8 cellular contexts compared by ENCODE assay signal in genomic region chr11:64878494-64879225, GRCh38. TPM values are rescaled to one million over a fixed set of nuclear protein-coding genes. Genes with fewer than 3 reads are reported as not detected.
DNase-seq lines count a peak whose midpoint lies in the region; ATAC-seq and TF ChIP-seq lines count a peak whose summit lies in the region.

EHD1 (minus strand) TSS chr11:64878621; CDS start chr11:64878464, 157 bp downstream.

- POLR2A ChIA-PET in WTC11 (lab: Charles Lee) = interaction anchor here (0.6 to 2.4 kb wide), 5 partner anchors 10 to 316 kb away, joined by 3 to 10 read pairs (median 3); no protein-coding TSS in a partner anchor

- CTCF ChIA-PET in WTC11 (lab: Charles Lee) = interaction anchor here (0.7 to 22.9 kb wide), 8 partner anchors 10 to 57 kb away, joined by 3 to 372 read pairs (median 8); partner anchors contain the start of gene CDC42BPG

- DNase-seq in AG08396 (ENCODE audit: low spot score) (peak; percentile 100), NCI-H2227 treated with DMSO at 0.1 percent for 48 hours (lab: John Stamatoyannopoulos, UW) (peak; percentile 96), WTC11 (ENCODE audit: low spot score) (peak; percentile 99), cardiac fibroblast (ENCODE audit: low read depth in 2 of 2) (peak; percentile 98), immature natural killer cell (peak; percentile 100), spleen (peak; percentile 100)

- H3K27ac Mint-ChIP-seq in WTC11 = peak within 1 kb of the TSS; percentile 92
- peak within 1 kb of the TSS; percentile 97 to 99 (median 98) for H3K27ac Mint-ChIP-seq in immature natural killer cell

- no peak for TF ChIP-seq CTCF in WTC11 (IDR thresholded peaks at IDR 0.05)
- peak; percentile 41 for TF ChIP-seq CTCF in cardiac fibroblast (IDR thresholded peaks at IDR 0.05; ENCODE audit: low read depth, low read length)
- peak in 10 of 11 experiments; percentile 21 to 82 (median 60) for TF ChIP-seq CTCF in spleen (IDR thresholded peaks at IDR 0.05 in 8 of 11, conservative IDR thresholded peaks at IDR 0.05 in 3 of 11)

- intact Hi-C loops in spleen (cut with DNase I; ENCODE audit: low total_unique reads) = no loop called here

- H3K4me1 Mint-ChIP-seq in WTC11 (peaks cover 20% of the 10 kb centered on the region), immature natural killer cell (peaks cover 66 to 68% of the 10 kb centered on the region in 2 donors)

- H3K27me3 Mint-ChIP-seq in WTC11 (ENCODE audit: low read depth) = peaks cover 7% of the 10 kb centered on the region
- H3K27me3 Mint-ChIP-seq in immature natural killer cell (ENCODE audit: low read depth in 3 of 3) = peaks cover 24 to 36% (median 34%) of the 10 kb centered on the region in 3 donors

- H3K4me3 Mint-ChIP-seq in WTC11 (peak within 1 kb of the TSS; percentile 98), immature natural killer cell (peak within 1 kb of the TSS; percentile 93 to 99 (median 98))

- WGBS in spleen, 5 donors = 0 to 1% (median 1%) methylated on average over 14 to 75 of the region's 75 CpGs

- H3K9me3 Mint-ChIP-seq in WTC11 = no peaks in the 10 kb centered on the region
- no peaks in the 10 kb centered on the region for H3K9me3 Mint-ChIP-seq in immature natural killer cell

- TF ChIP-seq POLR2A in spleen (IDR thresholded peaks at IDR 0.05) = peak; percentile 96 to 100 (median 98)

- H3K4me3 ChIP-seq in cardiac fibroblast (replicated peaks in 1 of 2; ENCODE audit: low read depth in 2 of 2, low read length in 2 of 2) (peak within 1 kb of the TSS; percentile 98 to 99), spleen (peak within 1 kb of the TSS; percentile 86 to 99 (median 95))

- H3K36me3 Mint-ChIP-seq in WTC11 (no peaks in the 10 kb centered on the region), immature natural killer cell (peaks cover 0 to 23% (median 13%) of the 10 kb centered on the region in 3 donors)

- peak; percentile 75 for ATAC-seq in GM18909 (IDR thresholded peaks at IDR 0.05; ENCODE audit: poor library complexity, unreplicated experiment)
- peak; percentile 66 for ATAC-seq in HG03175 (IDR thresholded peaks at IDR 0.05; ENCODE audit: unreplicated experiment)
- ATAC-seq in WTC11 = peak; percentile 89

- H3K27me3 ChIP-seq in spleen (replicated peaks in 1 of 7) = no peaks in the 10 kb centered on the region

- H3K36me3 ChIP-seq in spleen = peaks cover 0 to 25% (median 0%) of the 10 kb centered on the region in 6 donors

- H3K27ac ChIP-seq in spleen = peak within 1 kb of the TSS; percentile 75 to 98 (median 96)

- peaks cover 46 to 88% (median 72%) of the 10 kb centered on the region in 6 donors for H3K4me1 ChIP-seq in spleen

- no peaks in the 10 kb centered on the region for H3K9me3 ChIP-seq in spleen

TF ChIP-seq in WTC11, 78 proteins besides CTCF, POLR2A, EP300 and RAD21 (continues in another document):
- peak; percentile 44 for TF ChIP-seq HMGXB4 (CRISPR knock-in tag; IDR thresholded peaks at IDR 0.05)
- TF ChIP-seq ZNF281 (CRISPR knock-in tag; IDR thresholded peaks at IDR 0.05) = peak; percentile 56; the same call in 1 of the 2 replicates
- TF ChIP-seq RELA (CRISPR knock-in tag; IDR thresholded peaks at IDR 0.05; ENCODE audit: borderline replicate concordance) = 0 out of 2 replicates have a peak, but pooled peaks have one; percentile 73
- TF ChIP-seq E2F1 (CRISPR knock-in tag; IDR thresholded peaks at IDR 0.05) = no peak
- 0 out of 2 replicates have a peak, but pooled peaks have one; percentile 67 for TF ChIP-seq RORB (CRISPR knock-in tag; IDR thresholded peaks at IDR 0.05)
- peak; percentile 67 for TF ChIP-seq USF1 (CRISPR knock-in tag; IDR thresholded peaks at IDR 0.05)
- TF ChIP-seq, protein P1, sequence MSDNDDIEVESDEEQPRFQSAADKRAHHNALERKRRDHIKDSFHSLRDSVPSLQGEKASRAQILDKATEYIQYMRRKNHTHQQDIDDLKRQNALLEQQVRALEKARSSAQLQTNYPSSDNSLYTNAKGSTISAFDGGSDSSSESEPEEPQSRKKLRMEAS (CRISPR knock-in tag; IDR thresholded peaks at IDR 0.05) = peak; percentile 74
- no peak for TF ChIP-seq ZNF671 (CRISPR knock-in tag; IDR thresholded peaks at IDR 0.05)
- TF ChIP-seq HMGA2 (CRISPR knock-in tag; IDR thresholded peaks at IDR 0.05) = no peak
- peak; percentile 65 for TF ChIP-seq SP1 (CRISPR knock-in tag; conservative IDR thresholded peaks at IDR 0.05)
- TF ChIP-seq ZNF416 (CRISPR knock-in tag; IDR thresholded peaks at IDR 0.05) = 0 out of 2 replicates have a peak, but pooled peaks have one; percentile 18
- TF ChIP-seq, protein P2, sequence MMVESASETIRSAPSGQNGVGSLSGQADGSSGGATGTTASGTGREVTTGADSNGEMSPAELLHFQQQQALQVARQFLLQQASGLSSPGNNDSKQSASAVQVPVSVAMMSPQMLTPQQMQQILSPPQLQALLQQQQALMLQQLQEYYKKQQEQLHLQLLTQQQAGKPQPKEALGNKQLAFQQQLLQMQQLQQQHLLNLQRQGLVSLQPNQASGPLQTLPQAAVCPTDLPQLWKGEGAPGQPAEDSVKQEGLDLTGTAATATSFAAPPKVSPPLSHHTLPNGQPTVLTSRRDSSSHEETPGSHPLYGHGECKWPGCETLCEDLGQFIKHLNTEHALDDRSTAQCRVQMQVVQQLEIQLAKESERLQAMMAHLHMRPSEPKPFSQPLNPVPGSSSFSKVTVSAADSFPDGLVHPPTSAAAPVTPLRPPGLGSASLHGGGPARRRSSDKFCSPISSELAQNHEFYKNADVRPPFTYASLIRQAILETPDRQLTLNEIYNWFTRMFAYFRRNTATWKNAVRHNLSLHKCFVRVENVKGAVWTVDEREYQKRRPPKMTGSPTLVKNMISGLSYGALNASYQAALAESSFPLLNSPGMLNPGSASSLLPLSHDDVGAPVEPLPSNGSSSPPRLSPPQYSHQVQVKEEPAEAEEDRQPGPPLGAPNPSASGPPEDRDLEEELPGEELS (CRISPR knock-in tag; IDR thresholded peaks at IDR 0.05) = peak; percentile 42; the same call in 1 of the 2 replicates
- TF ChIP-seq ETV6 (CRISPR knock-in tag; IDR thresholded peaks at IDR 0.05) = no peak
- 0 out of 2 replicates have a peak, but pooled peaks have one; percentile 57 for TF ChIP-seq ZNF219 (CRISPR knock-in tag; IDR thresholded peaks at IDR 0.05; ENCODE audit: borderline replicate concordance)

RNA-seq across cellular contexts. Expression of gene EHD1, which starts in this region (rescaled TPM):
- 29.9 to 38.1 TPM (median 35.2 TPM) in 3 replicates for total RNA-seq in WTC11 (2021)
- 100 to 1,000 TPM; 136 to 247 (median 160) TPM for polyA plus RNA-seq in immature natural killer cell
- 100 to 1,000 TPM; 117 to 337 (median 201) TPM for total RNA-seq in spleen
- polyA plus RNA-seq in spleen = 10 to 100 TPM; 51.9 to 93.9 (median 53.7) TPM

Comparison
In these comparisons a context has a peak if more than half of its experiments do, and no peak if none do; other contexts are left out.
1. Peak in every context shown above with its lines: DNase-seq, ATAC-seq, H3K4me3 ChIP-seq and H3K27ac ChIP-seq.